1 cellular context compared by ENCODE assay signal in the genomic region with DNA sequence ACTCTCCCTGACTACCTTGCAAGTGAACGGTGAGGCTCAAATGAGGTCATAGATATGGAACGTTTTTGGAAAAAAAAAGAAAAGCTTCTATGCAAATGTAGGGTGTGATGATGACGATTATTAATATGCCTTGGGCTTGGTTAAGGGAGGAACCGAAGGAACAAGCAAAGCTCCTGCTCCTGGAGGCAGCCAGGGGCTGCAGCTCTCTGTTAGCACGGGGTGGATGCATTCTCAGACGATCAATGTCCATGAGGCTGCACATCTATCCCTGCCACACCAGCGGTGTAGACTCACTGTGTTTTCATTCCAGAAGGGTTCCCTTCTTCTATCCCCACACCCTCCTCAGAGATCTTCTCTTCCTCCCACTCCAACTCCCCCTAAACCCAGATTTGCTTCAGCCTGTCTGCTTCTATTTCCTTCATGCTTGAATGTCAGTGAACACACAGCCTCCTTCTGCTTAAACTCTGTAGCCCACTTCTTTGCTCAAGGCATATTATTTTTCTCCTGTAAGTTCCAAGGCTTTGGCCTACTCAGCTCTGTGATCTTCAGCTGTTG.
TF ChIP-seq lines count a peak whose summit lies in the region.

No MANE protein-coding gene starts in this region.

TF ChIP-seq in SK-N-SH treated with all-trans-retinoic acid at 6 μM for 48 hours, 23 proteins besides CTCF, POLR2A, EP300 and RAD21 (continued from another document):
- TF ChIP-seq, protein P1, sequence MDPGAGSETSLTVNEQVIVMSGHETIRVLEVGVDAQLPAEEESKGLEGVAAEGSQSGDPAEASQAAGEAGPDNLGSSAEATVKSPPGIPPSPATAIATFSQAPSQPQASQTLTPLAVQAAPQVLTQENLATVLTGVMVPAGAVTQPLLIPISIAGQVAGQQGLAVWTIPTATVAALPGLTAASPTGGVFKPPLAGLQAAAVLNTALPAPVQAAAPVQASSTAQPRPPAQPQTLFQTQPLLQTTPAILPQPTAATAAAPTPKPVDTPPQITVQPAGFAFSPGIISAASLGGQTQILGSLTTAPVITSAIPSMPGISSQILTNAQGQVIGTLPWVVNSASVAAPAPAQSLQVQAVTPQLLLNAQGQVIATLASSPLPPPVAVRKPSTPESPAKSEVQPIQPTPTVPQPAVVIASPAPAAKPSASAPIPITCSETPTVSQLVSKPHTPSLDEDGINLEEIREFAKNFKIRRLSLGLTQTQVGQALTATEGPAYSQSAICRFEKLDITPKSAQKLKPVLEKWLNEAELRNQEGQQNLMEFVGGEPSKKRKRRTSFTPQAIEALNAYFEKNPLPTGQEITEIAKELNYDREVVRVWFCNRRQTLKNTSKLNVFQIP (CRISPR knock-in tag; IDR thresholded peaks at IDR 0.05; ENCODE audit: borderline replicate concordance, low read depth) = no peak
- no peak for TF ChIP-seq CREB5 (CRISPR knock-in tag; IDR thresholded peaks at IDR 0.05; ENCODE audit: low read depth)
- no peak for TF ChIP-seq RARB (CRISPR knock-in tag; IDR thresholded peaks at IDR 0.05)
- TF ChIP-seq GLIS3 (CRISPR knock-in tag; IDR thresholded peaks at IDR 0.05) = no peak
- no peak for TF ChIP-seq ZNF70 (CRISPR knock-in tag; IDR thresholded peaks at IDR 0.05)
- TF ChIP-seq TOX (CRISPR knock-in tag; IDR thresholded peaks at IDR 0.05; ENCODE audit: borderline replicate concordance) = no peak
- TF ChIP-seq BACH2 (CRISPR knock-in tag; IDR thresholded peaks at IDR 0.05; ENCODE audit: borderline replicate concordance) = no peak
- no peak for TF ChIP-seq CSRNP3 (CRISPR knock-in tag; IDR thresholded peaks at IDR 0.05)
- TF ChIP-seq ZFP3 (CRISPR knock-in tag; IDR thresholded peaks at IDR 0.05) = no peak
- TF ChIP-seq TSHZ2 (CRISPR knock-in tag; IDR thresholded peaks at IDR 0.05) = no peak
